ENCODE assay signal across 1 cellular context in genomic region chr11:1197886-1198765, GRCh38.
TF ChIP-seq lines count a peak whose summit lies in the region.

No MANE protein-coding gene starts in this region.

TF ChIP-seq in H1, 55 proteins besides CTCF, POLR2A, EP300 and RAD21:
- TF ChIP-seq GABPA (IDR thresholded peaks at IDR 0.05; ENCODE audit: borderline replicate concordance, insufficient read depth, low read length) (peak; percentile 70; the same call in 1 of the 2 replicates), HDAC6 (IDR thresholded peaks at IDR 0.05; ENCODE audit: low read depth, low read length) (no peak)
